Comparison of ENCODE assay signal across 30 cellular contexts in genomic region chr12:64983771-64984170, GRCh38.
"Had no signal": no experiment of that assay in that cellular context is flagged by ENCODE, and none has a peak within 500 bp of the region (broad histone marks: within the 10 kb centered on the region; RNA-seq: fewer than 3 reads in every experiment).

No MANE protein-coding gene starts in this region.

- H3K4me3 Mint-ChIP-seq: activated CD8-positive, alpha-beta memory T cell treated with anti-CD3 and anti-CD28 coated beads, Interleukin-2, amount 10 ng/mL, durations not matched to agents 7 days and 5 days; activated naive CD8-positive, alpha-beta T cell treated with anti-CD3 and anti-CD28 coated beads, Interleukin-2, amount 50 U/mL, for 24 hours; activated T-cell treated with anti-CD3 and anti-CD28 coated beads, Interleukin-2, amount 50 U/mL, for 24 hours; activated T-helper 1 cell treated with anti-CD3 and anti-CD28 coated beads, Interleukin-12 subunit alpha, Interleukin-12 subunit beta, Interleukin-2, Interleukin-4 antibody, amounts not matched to agents 30 ng/mL and 10 ng/mL and 1 ng/mL, durations not matched to agents 14 hours and 24 hours and 36 hours; brain; T-helper 17 cell; WTC11 had no signal

- H3K4me3 ChIP-seq: ascending aorta, MG63 had no signal

- H3K27me3 ChIP-seq: ascending aorta, MG63 had no signal

- H3K27ac ChIP-seq: ascending aorta, KMS-11 had no signal

- H3K36me3 Mint-ChIP-seq: activated CD8-positive, alpha-beta memory T cell treated with anti-CD3 and anti-CD28 coated beads, Interleukin-2, amount 10 ng/mL, durations not matched to agents 7 days and 5 days; brain had no signal

- H3K9ac ChIP-seq: KMS-11 had no signal

- H3K27me3 Mint-ChIP-seq: brain had no signal

- H3K27ac Mint-ChIP-seq: activated CD8-positive, alpha-beta memory T cell treated with anti-CD3 and anti-CD28 coated beads, Interleukin-2, amount 10 ng/mL, durations not matched to agents 7 days and 5 days; activated naive CD8-positive, alpha-beta T cell treated with anti-CD3 and anti-CD28 coated beads, Interleukin-2, amount 50 U/mL, for 24 hours; activated T-cell treated with anti-CD3 and anti-CD28 coated beads, Interleukin-2, amount 50 U/mL, for 24 hours; activated T-helper 1 cell treated with anti-CD3 and anti-CD28 coated beads, Interleukin-12 subunit alpha, Interleukin-12 subunit beta, Interleukin-2, Interleukin-4 antibody, amounts not matched to agents 30 ng/mL and 10 ng/mL and 1 ng/mL, durations not matched to agents 14 hours and 24 hours and 36 hours; T-helper 17 cell; WTC11 had no signal

- H3K9me3 Mint-ChIP-seq: activated T-cell treated with anti-CD3 and anti-CD28 coated beads, Interleukin-2, amount 50 U/mL, for 24 hours; activated T-helper 1 cell treated with anti-CD3 and anti-CD28 coated beads, Interleukin-12 subunit alpha, Interleukin-12 subunit beta, Interleukin-2, Interleukin-4 antibody, amounts not matched to agents 30 ng/mL and 10 ng/mL and 1 ng/mL, durations not matched to agents 14 hours and 24 hours and 36 hours had no signal

- H3K4me1 Mint-ChIP-seq: activated CD8-positive, alpha-beta memory T cell treated with anti-CD3 and anti-CD28 coated beads, Interleukin-2, amount 10 ng/mL, durations not matched to agents 7 days and 5 days; activated naive CD8-positive, alpha-beta T cell treated with anti-CD3 and anti-CD28 coated beads, Interleukin-2, amount 50 U/mL, for 24 hours; T-helper 17 cell; WTC11 had no signal

- H3K4me1 ChIP-seq: ascending aorta had no signal

- H3K36me3 ChIP-seq: ascending aorta, MG63 had no signal

- DNase-seq: activated CD4-positive, alpha-beta T cell treated with anti-CD3 and anti-CD28 coated beads for 48 hours; activated CD4-positive, alpha-beta T cell treated with anti-CD3 and anti-CD28 coated beads, Interleukin-2, amount 50 U/mL, for 4 hours; activated CD4-positive, CD25-positive, alpha-beta regulatory T cell treated with anti-CD3 and anti-CD28 coated beads, Interleukin-2, amount 50 U/mL, for 72 hours; activated CD8-positive, alpha-beta memory T cell treated with anti-CD3 and anti-CD28 coated beads, Interleukin-2, amount 10 ng/mL, durations not matched to agents 7 days and 5 days; activated effector memory CD4-positive, alpha-beta T cell treated with Interleukin-2 at 50 U/mL for 16 hours; activated naive CD4-positive, alpha-beta T cell; activated naive CD8-positive, alpha-beta T cell treated with anti-CD3 and anti-CD28 coated beads, Interleukin-2, amount 50 U/mL, for 24 hours; activated T-cell treated with anti-CD3 and anti-CD28 coated beads, Interleukin-2, amount 50 U/mL, for 24 hours; amniotic stem cell; cerebellar nuclear complex; MG63; MV-4-11; NCI-H1092 treated with DMSO at 0.1 percent for 48 hours; NCI-H1436 treated with DMSO at 0.1 percent for 48 hours; NCI-H187 treated with DMSO at 0.1 percent for 48 hours; NCI-H510A treated with DMSO at 0.1 percent for 48 hours; NCI-H69; NK-92 treated with Interleukin-12 subunit alpha and Interleukin-12 subunit beta, amount 100 ng/mL, for 24 hours; OCI-M1; RPMI8226; SHP77; T-helper 17 cell; T-helper 9 cell had no signal

- ATAC-seq: activated CD8-positive, alpha-beta memory T cell treated with anti-CD3 and anti-CD28 coated beads, Interleukin-2, amount 10 ng/mL, durations not matched to agents 7 days and 5 days; activated naive CD4-positive, alpha-beta T cell treated with anti-CD3 and anti-CD28 coated beads, Interleukin-2, amount 50 U/mL, for 72 hours; activated naive CD8-positive, alpha-beta T cell treated with anti-CD3 and anti-CD28 coated beads, Interleukin-2, amount 50 U/mL, for 24 hours; Panc1; T-helper 17 cell; WTC11 had no signal

- H3K9me3 ChIP-seq: ascending aorta, MG63 had no signal

- H3K4me2 ChIP-seq: KMS-11 had no signal
